1 cellular context compared by ENCODE assay signal in the genomic region with DNA sequence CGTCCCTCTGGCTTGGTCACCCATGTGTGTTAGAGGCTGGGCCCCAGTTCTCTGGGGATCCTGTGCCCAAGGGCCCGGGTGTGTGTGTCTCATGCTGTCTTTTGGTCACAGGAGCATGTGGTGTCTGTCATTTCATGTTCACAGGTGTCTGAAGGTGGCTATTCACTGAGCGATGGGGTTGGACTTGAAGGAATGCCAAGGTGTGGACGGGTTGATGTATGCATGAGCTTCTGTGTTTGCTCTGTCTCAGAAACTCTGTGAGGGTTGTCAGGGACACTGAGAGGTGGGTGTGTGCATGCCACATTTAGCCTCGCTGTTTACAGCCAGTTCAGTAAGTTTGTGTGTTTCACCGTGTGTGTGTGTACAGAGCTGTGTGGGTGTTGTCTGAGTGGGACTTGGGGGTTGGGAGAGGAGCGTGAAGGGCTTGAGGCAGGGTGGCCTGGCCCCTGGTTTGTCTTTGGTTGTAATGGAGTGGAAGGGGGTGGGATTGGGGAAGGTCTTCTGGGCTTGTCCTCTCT.
TF ChIP-seq lines count a peak whose summit lies in the region.

No MANE protein-coding gene starts in this region.

TF ChIP-seq in GM23338, 12 proteins besides CTCF, POLR2A, EP300 and RAD21 (continued from another document):
- TF ChIP-seq, protein P1, sequence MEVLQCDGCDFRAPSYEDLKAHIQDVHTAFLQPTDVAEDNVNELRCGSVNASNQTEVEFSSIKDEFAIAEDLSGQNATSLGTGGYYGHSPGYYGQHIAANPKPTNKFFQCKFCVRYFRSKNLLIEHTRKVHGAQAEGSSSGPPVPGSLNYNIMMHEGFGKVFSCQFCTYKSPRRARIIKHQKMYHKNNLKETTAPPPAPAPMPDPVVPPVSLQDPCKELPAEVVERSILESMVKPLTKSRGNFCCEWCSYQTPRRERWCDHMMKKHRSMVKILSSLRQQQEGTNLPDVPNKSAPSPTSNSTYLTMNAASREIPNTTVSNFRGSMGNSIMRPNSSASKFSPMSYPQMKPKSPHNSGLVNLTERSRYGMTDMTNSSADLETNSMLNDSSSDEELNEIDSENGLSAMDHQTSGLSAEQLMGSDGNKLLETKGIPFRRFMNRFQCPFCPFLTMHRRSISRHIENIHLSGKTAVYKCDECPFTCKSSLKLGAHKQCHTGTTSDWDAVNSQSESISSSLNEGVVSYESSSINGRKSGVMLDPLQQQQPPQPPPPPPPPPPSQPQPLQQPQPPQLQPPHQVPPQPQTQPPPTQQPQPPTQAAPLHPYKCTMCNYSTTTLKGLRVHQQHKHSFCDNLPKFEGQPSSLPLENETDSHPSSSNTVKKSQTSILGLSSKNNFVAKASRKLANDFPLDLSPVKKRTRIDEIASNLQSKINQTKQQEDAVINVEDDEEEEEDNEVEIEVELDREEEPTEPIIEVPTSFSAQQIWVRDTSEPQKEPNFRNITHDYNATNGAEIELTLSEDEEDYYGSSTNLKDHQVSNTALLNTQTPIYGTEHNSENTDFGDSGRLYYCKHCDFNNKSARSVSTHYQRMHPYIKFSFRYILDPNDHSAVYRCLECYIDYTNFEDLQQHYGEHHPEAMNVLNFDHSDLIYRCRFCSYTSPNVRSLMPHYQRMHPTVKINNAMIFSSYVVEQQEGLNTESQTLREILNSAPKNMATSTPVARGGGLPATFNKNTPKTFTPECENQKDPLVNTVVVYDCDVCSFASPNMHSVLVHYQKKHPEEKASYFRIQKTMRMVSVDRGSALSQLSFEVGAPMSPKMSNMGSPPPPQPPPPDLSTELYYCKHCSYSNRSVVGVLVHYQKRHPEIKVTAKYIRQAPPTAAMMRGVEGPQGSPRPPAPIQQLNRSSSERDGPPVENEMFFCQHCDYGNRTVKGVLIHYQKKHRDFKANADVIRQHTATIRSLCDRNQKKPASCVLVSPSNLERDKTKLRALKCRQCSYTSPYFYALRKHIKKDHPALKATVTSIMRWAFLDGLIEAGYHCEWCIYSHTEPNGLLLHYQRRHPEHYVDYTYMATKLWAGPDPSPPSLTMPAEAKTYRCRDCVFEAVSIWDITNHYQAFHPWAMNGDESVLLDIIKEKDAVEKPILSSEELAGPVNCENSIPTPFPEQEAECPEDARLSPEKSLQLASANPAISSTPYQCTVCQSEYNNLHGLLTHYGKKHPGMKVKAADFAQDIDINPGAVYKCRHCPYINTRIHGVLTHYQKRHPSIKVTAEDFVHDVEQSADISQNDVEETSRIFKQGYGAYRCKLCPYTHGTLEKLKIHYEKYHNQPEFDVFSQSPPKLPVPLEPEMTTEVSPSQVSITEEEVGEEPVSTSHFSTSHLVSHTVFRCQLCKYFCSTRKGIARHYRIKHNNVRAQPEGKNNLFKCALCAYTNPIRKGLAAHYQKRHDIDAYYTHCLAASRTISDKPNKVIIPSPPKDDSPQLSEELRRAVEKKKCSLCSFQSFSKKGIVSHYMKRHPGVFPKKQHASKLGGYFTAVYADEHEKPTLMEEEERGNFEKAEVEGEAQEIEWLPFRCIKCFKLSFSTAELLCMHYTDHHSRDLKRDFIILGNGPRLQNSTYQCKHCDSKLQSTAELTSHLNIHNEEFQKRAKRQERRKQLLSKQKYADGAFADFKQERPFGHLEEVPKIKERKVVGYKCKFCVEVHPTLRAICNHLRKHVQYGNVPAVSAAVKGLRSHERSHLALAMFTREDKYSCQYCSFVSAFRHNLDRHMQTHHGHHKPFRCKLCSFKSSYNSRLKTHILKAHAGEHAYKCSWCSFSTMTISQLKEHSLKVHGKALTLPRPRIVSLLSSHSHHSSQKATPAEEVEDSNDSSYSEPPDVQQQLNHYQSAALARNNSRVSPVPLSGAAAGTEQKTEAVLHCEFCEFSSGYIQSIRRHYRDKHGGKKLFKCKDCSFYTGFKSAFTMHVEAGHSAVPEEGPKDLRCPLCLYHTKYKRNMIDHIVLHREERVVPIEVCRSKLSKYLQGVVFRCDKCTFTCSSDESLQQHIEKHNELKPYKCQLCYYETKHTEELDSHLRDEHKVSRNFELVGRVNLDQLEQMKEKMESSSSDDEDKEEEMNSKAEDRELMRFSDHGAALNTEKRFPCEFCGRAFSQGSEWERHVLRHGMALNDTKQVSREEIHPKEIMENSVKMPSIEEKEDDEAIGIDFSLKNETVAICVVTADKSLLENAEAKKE (CRISPR knock-in tag; IDR thresholded peaks at IDR 0.05) = no peak
- TF ChIP-seq REST (IDR thresholded peaks at IDR 0.05; ENCODE audit: unreplicated experiment) = no peak
- TF ChIP-seq POLR2AphosphoS5 (IDR thresholded peaks at IDR 0.05; ENCODE audit: low read depth) = no peak
- no peak for TF ChIP-seq STAT1 (IDR thresholded peaks at IDR 0.05; ENCODE audit: unreplicated experiment)
- TF ChIP-seq ZNF114 (CRISPR knock-in tag; IDR thresholded peaks at IDR 0.05) = no peak
- no peak for TF ChIP-seq ZNF331 (CRISPR knock-in tag; IDR thresholded peaks at IDR 0.05; ENCODE audit: low read depth)
- TF ChIP-seq EZH2 (IDR thresholded peaks at IDR 0.05; ENCODE audit: low read depth, unreplicated experiment) = no peak
- no peak for TF ChIP-seq CREB1 (CRISPR knock-in tag; IDR thresholded peaks at IDR 0.05; ENCODE audit: low read depth)
- no peak for TF ChIP-seq NANOG (IDR thresholded peaks at IDR 0.05; ENCODE audit: borderline replicate concordance)
